16 cellular contexts compared by ENCODE assay signal in the genomic region with DNA sequence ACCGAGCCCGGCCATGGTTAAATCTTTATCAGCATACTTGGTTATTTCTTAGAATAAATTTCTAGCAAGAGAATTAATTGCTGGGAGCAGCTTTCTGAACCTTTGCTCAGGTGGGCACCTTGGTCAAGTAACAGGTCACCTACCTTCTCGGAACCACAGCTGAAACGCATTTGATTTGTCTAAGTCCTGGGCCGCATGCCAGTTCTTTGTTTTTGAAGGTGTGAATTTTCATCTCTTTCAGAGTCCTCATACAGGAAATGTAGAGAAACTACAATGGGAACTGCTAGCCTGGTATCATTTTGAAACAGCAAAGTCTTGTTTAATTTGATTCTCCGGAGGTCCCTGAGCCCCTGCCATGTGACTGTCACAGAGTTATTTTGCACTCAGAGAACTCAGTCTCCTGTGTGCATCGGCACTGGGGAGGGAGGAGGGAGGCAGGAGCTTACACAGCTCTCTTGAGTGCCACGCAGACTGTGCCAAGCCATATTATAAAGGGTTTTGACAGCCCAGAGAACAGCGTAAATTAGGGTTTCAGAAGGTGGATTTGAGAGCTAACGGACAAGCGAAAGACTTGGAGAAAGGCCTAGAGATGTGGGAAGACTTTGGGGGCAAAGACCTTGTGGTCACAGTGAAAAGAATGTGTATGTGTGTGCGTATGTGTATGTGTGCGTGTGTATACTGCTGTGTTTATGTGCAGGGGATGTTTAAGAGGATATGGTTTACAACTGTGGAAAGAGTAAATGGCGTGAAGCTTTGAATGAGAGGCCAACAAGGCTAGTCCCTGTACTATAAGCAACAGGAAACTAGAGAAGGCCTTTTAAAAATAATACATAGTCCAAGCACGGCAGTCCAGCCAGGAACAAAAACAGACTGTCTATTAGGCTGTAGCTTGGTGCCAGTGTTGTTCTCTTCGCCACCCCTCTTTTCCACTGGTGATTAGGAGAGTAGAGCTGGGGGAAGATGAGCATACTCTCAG.
DNase-seq lines count a peak whose midpoint lies in the region; ATAC-seq and TF ChIP-seq lines count a peak whose summit lies in the region.
"Had no signal": no experiment of that assay in that cellular context is flagged by ENCODE, and none has a peak within 500 bp of the region (broad histone marks: within the 10 kb centered on the region; RNA-seq: fewer than 3 reads in every experiment).

No MANE protein-coding gene starts in this region.

- H3K36me3 ChIP-seq in Loucy (ENCODE audit: insufficient read depth, low read length): no peaks in the 10 kb centered on the region
- H3K36me3 ChIP-seq in MG63: no peaks in the 10 kb centered on the region
- H3K36me3 ChIP-seq: vagina had no signal

- H3K4me1 ChIP-seq in Loucy (ENCODE audit: insufficient read depth, low read length, poor library complexity, severe bottlenecking): peaks cover 4% of the 10 kb centered on the region
- H3K4me1 ChIP-seq: vagina had no signal

- H3K9me3 Mint-ChIP-seq in progenitor cell of endocrine pancreas (ENCODE audit: low read depth): peaks cover 7% of the 10 kb centered on the region
- no peaks in the 10 kb centered on the region for H3K9me3 Mint-ChIP-seq in immature natural killer cell
- H3K9me3 Mint-ChIP-seq: activated T-cell treated with anti-CD3 and anti-CD28 coated beads, Interleukin-2, amount 50 U/mL, for 72 hours; stimulated activated effector memory CD8-positive, alpha-beta T cell treated with anti-CD3 and anti-CD28 coated beads, Interleukin-12 subunit alpha, Interleukin-12 subunit beta, amount 100 ng/mL, for 72 hours had no signal

- H3F3A ChIP-seq in Loucy (ENCODE audit: low read depth): no peaks in the 10 kb centered on the region

- TF ChIP-seq CTCF in Loucy (conservative IDR thresholded peaks at IDR 0.05; ENCODE audit: low read length) (no peak), progenitor cell of endocrine pancreas (IDR thresholded peaks at IDR 0.05; ENCODE audit: unreplicated experiment) (no peak)

- ATAC-seq in Right ventricle myocardium superior (ENCODE audit: poor library complexity): peak; percentile 63
- ATAC-seq: activated naive CD8-positive, alpha-beta T cell treated with anti-CD3 and anti-CD28 coated beads, Interleukin-2, amount 50 U/mL, for 24 hours; activated T-cell treated with anti-CD3 and anti-CD28 coated beads, Interleukin-2, amount 50 U/mL, for 72 hours; stimulated activated effector memory CD8-positive, alpha-beta T cell treated with anti-CD3 and anti-CD28 coated beads, Interleukin-12 subunit alpha, Interleukin-12 subunit beta, amount 100 ng/mL, for 72 hours had no signal

- DNase-seq in SK-MEL-5 (ENCODE audit: low read depth, low spot score) (peak; percentile 30), Right ventricle myocardium superior (no peak), progenitor cell of endocrine pancreas (ENCODE audit: low spot score, unreplicated experiment) (no peak), immature natural killer cell (no peak), MG63 (no peak), NCI-H82 treated with DMSO at 0.1 percent for 48 hours (lab: John Stamatoyannopoulos, UW; ENCODE audit: unreplicated experiment) (no peak), glomerular visceral epithelial cell (ENCODE audit: extremely low spot score) (no peak)
- DNase-seq: activated CD4-positive, alpha-beta T cell treated with anti-CD3 and anti-CD28 coated beads, Interleukin-2, amount 50 U/mL, for 1 hour; activated naive CD8-positive, alpha-beta T cell treated with anti-CD3 and anti-CD28 coated beads, Interleukin-2, amount 50 U/mL, for 24 hours; activated T-cell treated with anti-CD3 and anti-CD28 coated beads, Interleukin-2, amount 50 U/mL, for 72 hours; stimulated activated CD4-positive, alpha-beta T cell treated with anti-CD3 and anti-CD28 coated beads, Interleukin-4, amount 100 ng/mL, for 4 hours; T-helper 9 cell had no signal

- H3K9ac ChIP-seq in Loucy (ENCODE audit: low read depth, low read length, poor library complexity, severe bottlenecking): no peak overlapping the region

- H4K20me1 ChIP-seq in Loucy (ENCODE audit: insufficient read depth, low read length, poor library complexity, severe bottlenecking): no peaks in the 10 kb centered on the region

- no peaks in the 10 kb centered on the region for H3K27me3 Mint-ChIP-seq in progenitor cell of endocrine pancreas
- H3K27me3 Mint-ChIP-seq in immature natural killer cell (ENCODE audit: low read depth in 3 of 3): peaks cover 0 to 2% (median 0%) of the 10 kb centered on the region in 3 donors

- H3K36me3 Mint-ChIP-seq in progenitor cell of endocrine pancreas (ENCODE audit: insufficient read depth) (peaks cover 2% of the 10 kb centered on the region), immature natural killer cell (no peaks in the 10 kb centered on the region)
- H3K36me3 Mint-ChIP-seq: stimulated activated effector memory CD8-positive, alpha-beta T cell treated with anti-CD3 and anti-CD28 coated beads, Interleukin-12 subunit alpha, Interleukin-12 subunit beta, amount 100 ng/mL, for 72 hours had no signal

- 0 out of 2 replicates have a peak overlapping the region, but pooled peaks have one; percentile 33 for H2AFZ ChIP-seq in Loucy (ENCODE audit: low read length)

- in situ Hi-C loops in SK-MEL-5 (cut with HindIII; ENCODE audit: low pct_unique_long_range_greater_than_20kb, low sequenced_read_pairs): no loop called here

- H3K27me3 ChIP-seq in Loucy (ENCODE audit: insufficient read depth, low read length, poor library complexity, severe bottlenecking): no peaks in the 10 kb centered on the region
- no peaks in the 10 kb centered on the region for H3K27me3 ChIP-seq in MG63
- H3K27me3 ChIP-seq: vagina had no signal

- H3K4me3 ChIP-seq in Loucy (ENCODE audit: low read length, poor library complexity, severe bottlenecking): no peak overlapping the region
- no peak overlapping the region for H3K4me3 ChIP-seq in MG63
- H3K4me3 ChIP-seq: vagina had no signal

- H3K27ac Mint-ChIP-seq in progenitor cell of endocrine pancreas (peak overlapping the region; percentile 5), immature natural killer cell (peak overlapping the region in 3 of 6 donors; percentile 17 to 78 (median 72))
- H3K27ac Mint-ChIP-seq: activated naive CD8-positive, alpha-beta T cell treated with anti-CD3 and anti-CD28 coated beads, Interleukin-2, amount 50 U/mL, for 24 hours; activated T-cell treated with anti-CD3 and anti-CD28 coated beads, Interleukin-2, amount 50 U/mL, for 72 hours; B cell; stimulated activated effector memory CD8-positive, alpha-beta T cell treated with anti-CD3 and anti-CD28 coated beads, Interleukin-12 subunit alpha, Interleukin-12 subunit beta, amount 100 ng/mL, for 72 hours had no signal

- no peak overlapping the region for H3K4me2 ChIP-seq in Loucy (ENCODE audit: low read depth, low read length, poor library complexity, severe bottlenecking)

- H3K4me1 Mint-ChIP-seq in progenitor cell of endocrine pancreas (ENCODE audit: low read depth) (peaks cover 6% of the 10 kb centered on the region), immature natural killer cell (peaks cover 0 to 9% of the 10 kb centered on the region in 2 donors)
- H3K4me1 Mint-ChIP-seq: activated naive CD8-positive, alpha-beta T cell treated with anti-CD3 and anti-CD28 coated beads, Interleukin-2, amount 50 U/mL, for 24 hours; B cell; stimulated activated effector memory CD8-positive, alpha-beta T cell treated with anti-CD3 and anti-CD28 coated beads, Interleukin-12 subunit alpha, Interleukin-12 subunit beta, amount 100 ng/mL, for 72 hours had no signal

- H3K79me2 ChIP-seq in Loucy (ENCODE audit: insufficient read depth, low read length): no peaks in the 10 kb centered on the region

- H3K4me3 Mint-ChIP-seq in progenitor cell of endocrine pancreas (ENCODE audit: low read depth): no peak overlapping the region
- H3K4me3 Mint-ChIP-seq in immature natural killer cell: no peak overlapping the region
- H3K4me3 Mint-ChIP-seq: activated naive CD8-positive, alpha-beta T cell treated with anti-CD3 and anti-CD28 coated beads, Interleukin-2, amount 50 U/mL, for 24 hours; activated T-cell treated with anti-CD3 and anti-CD28 coated beads, Interleukin-2, amount 50 U/mL, for 72 hours; B cell; stimulated activated effector memory CD8-positive, alpha-beta T cell treated with anti-CD3 and anti-CD28 coated beads, Interleukin-12 subunit alpha, Interleukin-12 subunit beta, amount 100 ng/mL, for 72 hours had no signal

- H3K9me3 ChIP-seq in Loucy (ENCODE audit: insufficient read depth, low read depth, low read length): no peaks in the 10 kb centered on the region
- peaks cover 6% of the 10 kb centered on the region; the same call in 1 of the 2 replicates for H3K9me3 ChIP-seq in MG63
- H3K9me3 ChIP-seq: vagina had no signal

- no peaks in the 10 kb centered on the region for H3K9me2 ChIP-seq in Loucy (replicated peaks; ENCODE audit: low read depth, low read length)

- intact Hi-C loops in Right ventricle myocardium superior (cut with DNase I): no loop called here
